Comparison of ENCODE assay signal across 7 cellular contexts in genomic region chr17:36657763-36658490, GRCh38. TPM values are rescaled to one million over a fixed set of nuclear protein-coding genes. Genes with fewer than 3 reads are reported as not detected.
DNase-seq lines count a peak whose midpoint lies in the region; ATAC-seq, FAIRE-seq and TF ChIP-seq lines count a peak whose summit lies in the region.

No MANE protein-coding gene starts in this region.

- no peaks in the 10 kb centered on the region for H3K36me3 ChIP-seq in GM06990 (ENCODE audit: control insufficient read depth, insufficient read depth, low read length)
- H3K36me3 ChIP-seq in H1 (ENCODE audit: control insufficient read depth in 2 of 4, insufficient read depth in 4 of 4, low read length in 3 of 4) = no peaks in the 10 kb centered on the region

- no peak overlapping the region; the same call in 1 of the 2 replicates for H3K18ac ChIP-seq in H1 (ENCODE audit: extremely low read depth, low read length)

- H3K56ac ChIP-seq in H1 (replicated peaks; ENCODE audit: insufficient read length, low read depth, low read length) = no peak overlapping the region

- POLR2A ChIA-PET in H1 (lab: Charles Lee; ENCODE audit: partially characterized antibody) = interaction anchor here (0.7 to 1.9 kb wide), 7 partner anchors 8 to 35 kb away, joined by 3 to 7 read pairs (median 5); no protein-coding TSS in a partner anchor
- POLR2A ChIA-PET in naive thymus-derived CD8-positive, alpha-beta T cell (lab: Charles Lee) = interaction anchor here (0.5 to 0.9 kb wide), 2 partner anchors 16 kb away, joined by 3 to 4 read pairs; no protein-coding TSS in a partner anchor

- no peak overlapping the region for H2BK120ac ChIP-seq in H1 (replicated peaks; ENCODE audit: low read depth, low read length)

- H4K5ac ChIP-seq in H1 (ENCODE audit: insufficient read length, low read depth, low read length) = no peak overlapping the region

- no peak overlapping the region for H3K4ac ChIP-seq in H1 (replicated peaks; ENCODE audit: insufficient read length, low read depth, low read length)

- CTCF ChIA-PET in H1 (lab: Charles Lee; ENCODE audit: partially characterized antibody) = interaction anchor here (0.6 to 9.2 kb wide), 31 partner anchors 9 to 421 kb away, joined by 3 to 86 read pairs (median 4); no protein-coding TSS in a partner anchor

- peak overlapping the region; percentile 69 to 85 (median 79) for H3K4me3 Mint-ChIP-seq in naive thymus-derived CD8-positive, alpha-beta T cell

- no peaks in the 10 kb centered on the region for H3K79me2 ChIP-seq in H1 (ENCODE audit: control insufficient read depth in 1 of 2, insufficient read depth in 2 of 2, low read length in 2 of 2)

- WGBS in H1 (ENCODE audit: extremely low coverage in 1 of 2, insufficient coverage in 1 of 2, insufficient read length in 1 of 2, insufficient replicate concordance in 2 of 2, low coverage in 1 of 2, low lambda C conversion rate in 2 of 2, missing lambda C conversion rate in 1 of 2), 2 experiments = 8% methylated on average over 37 of the region's 57 CpGs; no CpG with 5 or more reads in 1 of the 2 experiments

- no peak overlapping the region for H3K4me3 ChIP-seq in GM06990 (replicated peaks; ENCODE audit: low read depth, low read length)
- H3K4me3 ChIP-seq in H1 (ENCODE audit: extremely low read depth in 1 of 4, insufficient read depth in 2 of 4, low read depth in 3 of 4, low read length in 4 of 4) = peak overlapping the region; percentile 44 to 81 (median 66)

- H2BK20ac ChIP-seq in H1 (ENCODE audit: low read length) = no peak overlapping the region

- H2BK5ac ChIP-seq in H1 (ENCODE audit: low read depth, low read length) = no peak overlapping the region

- no peak overlapping the region for H4K91ac ChIP-seq in H1 (replicated peaks; ENCODE audit: insufficient read length, low read length)

- H3K27me3 Mint-ChIP-seq in naive thymus-derived CD8-positive, alpha-beta T cell = peaks cover 21 to 51% (median 37%) of the 10 kb centered on the region in 5 donors

- no peak overlapping the region for H2BK15ac ChIP-seq in H1 (ENCODE audit: low read length)

- H3K4me2 ChIP-seq in H1 (ENCODE audit: insufficient read depth in 1 of 2, low read depth in 2 of 2, low read length in 2 of 2) = peak overlapping the region; percentile 70 to 89

- TF ChIP-seq RAD21 in H1 (IDR thresholded peaks at IDR 0.05 in 1 of 2, conservative IDR thresholded peaks at IDR 0.05 in 1 of 2; ENCODE audit: low read depth in 2 of 2, low read length in 2 of 2) = peak; percentile 69 to 78

- no peak overlapping the region for H3K27ac ChIP-seq in H1 (ENCODE audit: low read depth, low read length)

- ATAC-seq in naive thymus-derived CD8-positive, alpha-beta T cell = peak; percentile 47 to 53
- ATAC-seq in GM21423 (IDR thresholded peaks at IDR 0.05; ENCODE audit: unreplicated experiment) = no peak
- ATAC-seq in GM21723 (IDR thresholded peaks at IDR 0.05; ENCODE audit: unreplicated experiment) = no peak

- H2AFZ ChIP-seq in H1 (ENCODE audit: low read length) = no peak overlapping the region

- no peaks in the 10 kb centered on the region for H3K36me3 Mint-ChIP-seq in naive thymus-derived CD8-positive, alpha-beta T cell

- no peaks in the 10 kb centered on the region for H3K79me1 ChIP-seq in H1 (ENCODE audit: low read depth, low read length)

- 0 out of 3 replicates have a peak, but pooled peaks of 1 of the 2 experiments have one; percentile 17 for TF ChIP-seq EP300 in H1 (IDR thresholded peaks at IDR 0.05; ENCODE audit: borderline replicate concordance in 1 of 2, low read depth in 2 of 2, low read length in 2 of 2)

- H3K9me3 Mint-ChIP-seq in naive thymus-derived CD8-positive, alpha-beta T cell = no peaks in the 10 kb centered on the region

- peaks cover 0 to 10% of the 10 kb centered on the region in 2 experiments for H4K20me1 ChIP-seq in H1 (replicated peaks in 1 of 2; ENCODE audit: control insufficient read depth in 1 of 2, insufficient read depth in 2 of 2, low read length in 2 of 2)

- peaks cover 0 to 4% (median 3%) of the 10 kb centered on the region in 4 experiments; a peak in 3 of 7 replicates for H3K4me1 ChIP-seq in H1 (replicated peaks in 1 of 4; ENCODE audit: control insufficient read depth in 3 of 4, insufficient read depth in 4 of 4, low read length in 3 of 4)

- peak overlapping the region; percentile 76 for H4K8ac ChIP-seq in H1 (ENCODE audit: extremely low read depth, insufficient read depth, low read length)

- H3K9ac ChIP-seq in H1 (replicated peaks in 1 of 4; ENCODE audit: extremely low read depth in 1 of 4, low read depth in 3 of 4, low read length in 3 of 4) = peak overlapping the region in 2 of 4 experiments; percentile 34; a peak in 3 of 7 replicates

- H3K23ac ChIP-seq in H1 (ENCODE audit: insufficient read length) = no peak overlapping the region

- H2BK12ac ChIP-seq in H1 (ENCODE audit: low read depth, low read length) = 0 out of 2 replicates have a peak overlapping the region, but pooled peaks have one; percentile 98

- H3K14ac ChIP-seq in H1 (ENCODE audit: insufficient read length) = no peak overlapping the region

- TF ChIP-seq POLR2A in H1 (IDR thresholded peaks at IDR 0.05; ENCODE audit: control extremely low read depth in 1 of 2, low read depth in 2 of 2, low read length in 2 of 2) = no peak

- no peak overlapping the region for H2AK5ac ChIP-seq in H1 (ENCODE audit: low read depth, low read length)

- no peak for FAIRE-seq in H1 (lab: Jason Lieb, UNC)

- H3K9me3 ChIP-seq in H1 (ENCODE audit: insufficient read depth in 2 of 2, low read depth in 1 of 2, low read length in 1 of 2) = no peaks in the 10 kb centered on the region

- H3K27me3 ChIP-seq in GM06990 (replicated peaks; ENCODE audit: control insufficient read depth, insufficient read depth, low read length) = peaks cover 2% of the 10 kb centered on the region
- H3K27me3 ChIP-seq in H1 (replicated peaks in 1 of 4; ENCODE audit: control insufficient read depth in 3 of 4, extremely low read depth in 1 of 4, insufficient read depth in 3 of 4, low read length in 3 of 4) = peaks cover 0 to 10% (median 3%) of the 10 kb centered on the region in 4 experiments; a peak in 3 of 7 replicates

- H3K23me2 ChIP-seq in H1 (ENCODE audit: low read depth, low read length) = peaks cover 9% of the 10 kb centered on the region; the same call in 1 of the 2 replicates

- no peak for DNase-seq in GM06990 (ENCODE audit: extremely low read depth, insufficient read length)
- DNase-seq in NCI-H510A treated with DMSO at 0.1 percent for 48 hours (lab: John Stamatoyannopoulos, UW) = peak; percentile 17
- peak in 1 of 2 experiments; percentile 86 for DNase-seq in H1 (ENCODE audit: low read depth in 1 of 2, low spot score in 2 of 2)
- peak in 1 of 10 donors; percentile 26 for DNase-seq in naive thymus-derived CD8-positive, alpha-beta T cell
- DNase-seq in AML-193 (lab: John Stamatoyannopoulos, UW) = no peak

- H3K4me1 Mint-ChIP-seq in naive thymus-derived CD8-positive, alpha-beta T cell = peaks cover 5 to 12% (median 7%) of the 10 kb centered on the region in 4 donors

- H3K27ac Mint-ChIP-seq in naive thymus-derived CD8-positive, alpha-beta T cell = peak overlapping the region in 2 of 10 donors; percentile 50 to 71

- TF ChIP-seq CTCF in GM06990 (IDR thresholded peaks at IDR 0.05; ENCODE audit: insufficient read depth, low read length, poor library complexity, severe bottlenecking) = peak; percentile 4
- peak; percentile 69 to 76 (median 74) for TF ChIP-seq CTCF in H1 (IDR thresholded peaks at IDR 0.05; ENCODE audit: control extremely low read depth in 1 of 3, insufficient read depth in 1 of 3, low read depth in 1 of 3, low read length in 3 of 3)

TF ChIP-seq in H1, 55 proteins besides CTCF, POLR2A, EP300 and RAD21 (continues in another document):
- TF ChIP-seq PHF8 (conservative IDR thresholded peaks at IDR 0.05; ENCODE audit: low read depth, low read length) (no peak; the same call in 1 of the 2 replicates), KDM1A (IDR thresholded peaks at IDR 0.05; ENCODE audit: borderline replicate concordance, low read length) (no peak), JUN (IDR thresholded peaks at IDR 0.05; ENCODE audit: low read depth, low read length) (no peak), CHD2 (IDR thresholded peaks at IDR 0.05; ENCODE audit: low read length) (no peak), EGR1 (IDR thresholded peaks at IDR 0.05; ENCODE audit: borderline replicate concordance, low read depth, low read length) (no peak), CHD1 (IDR thresholded peaks at IDR 0.05; ENCODE audit: low read depth, low read length) (no peak), ASH2L (IDR thresholded peaks at IDR 0.05; ENCODE audit: low read length) (peak; percentile 27), BCL11A (IDR thresholded peaks at IDR 0.05; ENCODE audit: low read depth in 2 of 2, low read length in 2 of 2) (no peak), SRF (IDR thresholded peaks at IDR 0.05; ENCODE audit: low read depth, low read length) (no peak)
- TF ChIP-seq, protein P1, sequence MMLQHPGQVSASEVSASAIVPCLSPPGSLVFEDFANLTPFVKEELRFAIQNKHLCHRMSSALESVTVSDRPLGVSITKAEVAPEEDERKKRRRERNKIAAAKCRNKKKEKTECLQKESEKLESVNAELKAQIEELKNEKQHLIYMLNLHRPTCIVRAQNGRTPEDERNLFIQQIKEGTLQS (IDR thresholded peaks at IDR 0.05; ENCODE audit: insufficient read depth, low read depth, low read length) = no peak
- TF ChIP-seq, protein P2, sequence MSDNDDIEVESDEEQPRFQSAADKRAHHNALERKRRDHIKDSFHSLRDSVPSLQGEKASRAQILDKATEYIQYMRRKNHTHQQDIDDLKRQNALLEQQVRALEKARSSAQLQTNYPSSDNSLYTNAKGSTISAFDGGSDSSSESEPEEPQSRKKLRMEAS (IDR thresholded peaks at IDR 0.05) = peak; percentile 40; the same call in 1 of the 2 replicates

RNA-seq across cellular contexts. Expression of gene MRM1, which starts 56.5 kb away (rescaled TPM):
- total RNA-seq in H1 (2021; fragmentation: NEBNext Ultra II Directional; extraction: Animal tissue kit (Norgen Biotek cat#: 25700)) = 11.2 and 11.7 TPM in 2 replicates
- polyA plus RNA-seq in H1 (2011; rRNA removed) = 9.9 and 15.1 TPM in 2 replicates
- 12.8 TPM for polyA plus RNA-seq in H1 (2011; cell fraction: cytosol; rRNA removed)
- polyA plus RNA-seq in H1 (2011; cell fraction: nucleus; rRNA removed) = 16.9 TPM
- polyA plus RNA-seq in H1 (2012, experiment 1 of 2) = 6.4 to 10.6 TPM (median 9.8 TPM) in 4 replicates
- 7.2 TPM for polyA plus RNA-seq in H1 (2012, experiment 2 of 2)
- 5.2 TPM for polyA plus RNA-seq in H1 (2013, experiment 1 of 2)
- 4.4 TPM for polyA plus RNA-seq in H1 (2013, experiment 2 of 2)
- 2.0 and 3.7 TPM in 2 replicates for polyA minus RNA-seq in H1 (2011; rRNA and poly(A)+ RNA removed)
- 7.6 TPM for polyA minus RNA-seq in H1 (2011; cell fraction: cytosol; rRNA and poly(A)+ RNA removed)
- polyA minus RNA-seq in H1 (2011; cell fraction: nucleus; rRNA and poly(A)+ RNA removed) = 9.8 TPM
- total RNA-seq in naive thymus-derived CD8-positive, alpha-beta T cell = 10 to 100 TPM; 12.4 to 12.7 TPM
- polyA plus RNA-seq in naive thymus-derived CD8-positive, alpha-beta T cell = 10 to 100 TPM in 1 of 3 donors, 1 to 10 TPM in 2; 3.2 to 11.1 (median 6.8) TPM

Comparison
In these comparisons a context has a peak if more than half of its experiments do, and no peak if none do; other contexts are left out.
1. ATAC-seq: peak in naive thymus-derived CD8-positive, alpha-beta T cell (2 of 2); none in GM21423 (single experiment) and GM21723 (single experiment).